20 cellular contexts compared by ENCODE assay signal in genomic region chr7:44225566-44226395, GRCh38. TPM values are rescaled to one million over a fixed set of nuclear protein-coding genes. Genes with fewer than 3 reads are reported as not detected.
A peak's percentile ranks its signal among the peaks of the same experiment; 100 is the strongest.
DNase-seq lines count a peak whose midpoint lies in the region; ATAC-seq and TF ChIP-seq lines count a peak whose summit lies in the region.
"Had no signal": no experiment of that assay in that cellular context is flagged by ENCODE, and none has a peak within 500 bp of the region (broad histone marks: within the 10 kb centered on the region; RNA-seq: fewer than 3 reads in every experiment).

No MANE protein-coding gene starts in this region.

- CTCF ChIA-PET in PC-9 (lab: Charles Lee), result no interaction called here

- H3K9me2 ChIP-seq in PC-9 (ENCODE audit: insufficient read depth), result no peaks in the 10 kb centered on the region

- DNase-seq in AG08395 (ENCODE audit: low spot score) (peak; percentile 25), Daoy (ENCODE audit: low read depth) (peak; percentile 55), PC-9 (no peak), left kidney (ENCODE audit: low read depth, low spot score) (peak; percentile 78), NCI-H524 treated with DMSO at 0.1 percent for 48 hours (lab: John Stamatoyannopoulos, UW) (no peak)
- no peak for DNase-seq in activated effector memory CD4-positive, alpha-beta T cell treated with anti-CD3 and anti-CD28 coated beads, Interleukin-2, amount 50 U/mL, for 16 hours
- DNase-seq: activated CD4-positive, alpha-beta T cell treated with anti-CD3 and anti-CD28 coated beads for 48 hours; activated CD8-positive, alpha-beta memory T cell treated with anti-CD3 and anti-CD28 coated beads, Interleukin-2, amount 50 U/mL, for 48 hours; activated naive CD4-positive, alpha-beta T cell; AML-193; anterior cingulate cortex; Calu3; KG1; NCI-H1048; NCI-H2081 treated with DMSO at 0.1 percent for 48 hours; occipital lobe had no signal

- BruUV-seq in PC-9 (replicated peaks; lab: Mats Ljungman, UMichigan), result no TSS peak

- H3K4me2 ChIP-seq in PC-9, result peak overlapping the region; percentile 12; the same call in 1 of the 2 replicates

- no peaks in the 10 kb centered on the region for H3K79me2 ChIP-seq in PC-9 (ENCODE audit: low read depth)

- H3K27me3 ChIP-seq in PC-9 (ENCODE audit: insufficient read depth, low read depth), result peaks cover 65% of the 10 kb centered on the region

- H3K4me1 ChIP-seq in PC-9 (replicated peaks; ENCODE audit: insufficient read depth), result no peaks in the 10 kb centered on the region

- no peaks in the 10 kb centered on the region for H3K36me3 ChIP-seq in PC-9 (ENCODE audit: low read depth)

- no peak overlapping the region for H2AFZ ChIP-seq in PC-9

- peaks cover 4% of the 10 kb centered on the region; the same call in 1 of the 2 replicates for H4K20me1 ChIP-seq in PC-9 (ENCODE audit: insufficient read depth)

- no peak overlapping the region for H3K4me3 ChIP-seq in PC-9

- no peak overlapping the region for H3K27ac ChIP-seq in PC-9

- no peak for ATAC-seq in HG02763 (IDR thresholded peaks at IDR 0.05; ENCODE audit: unreplicated experiment)
- no peak for ATAC-seq in GM21390 (IDR thresholded peaks at IDR 0.05; ENCODE audit: unreplicated experiment)
- ATAC-seq: sciatic nerve had no signal

- TF ChIP-seq CTCF in PC-9 (conservative IDR thresholded peaks at IDR 0.05), result no peak

- POLR2A ChIA-PET in PC-9 (lab: Charles Lee; ENCODE audit: unreplicated experiment), result no interaction called here

- intact Hi-C loops in PC-9 (cut with micrococcal nuclease; ENCODE audit: unreplicated experiment), result no loop called here

- H3F3A ChIP-seq in PC-9 (ENCODE audit: insufficient read depth, low read depth), result no peaks in the 10 kb centered on the region

- no peaks in the 10 kb centered on the region for H3K9me3 ChIP-seq in PC-9 (ENCODE audit: insufficient read depth, low read depth)

RNA-seq across cellular contexts. Expression of gene YKT6, which starts 25.0 kb away (rescaled TPM):
- 224 and 232 TPM in 2 replicates for total RNA-seq in Daoy (2014; rRNA removed; shearing (Covaris generic))
- total RNA-seq in PC-9 (2021), result 109 and 142 TPM in 2 replicates

RNA-seq across cellular contexts. Expression of gene GCK, which starts 36.5 kb away (rescaled TPM):
- 0.46 TPM in 1 of 2 replicates, not detected in the other for total RNA-seq in Daoy (2014; rRNA removed; shearing (Covaris generic))
- not detected in 2 replicates for total RNA-seq in PC-9 (2021)
- total RNA-seq: Calu3, SK-MEL-5 had no signal

Comparison
In these comparisons a context has a peak if more than half of its experiments do, and no peak if none do; other contexts are left out.
1. DNase-seq: peak in AG08395 (single experiment), Daoy (single experiment) and left kidney (single experiment); none in PC-9 (0 of 2), NCI-H524 treated with DMSO at 0.1 percent for 48 hours (single experiment) and activated effector memory CD4-positive, alpha-beta T cell treated with anti-CD3 and anti-CD28 coated beads, Interleukin-2, amount 50 U/mL, for 16 hours (single experiment).